In genomic region chr18:11741505-11742145, GRCh38 we compare ENCODE assay signal across 1 cellular context.
TF ChIP-seq lines count a peak whose summit lies in the region.

No MANE protein-coding gene starts in this region.

TF ChIP-seq in WTC11, 78 proteins besides CTCF, POLR2A, EP300 and RAD21 (continued from another document):
- no peak for TF ChIP-seq PREB (CRISPR knock-in tag; IDR thresholded peaks at IDR 0.05; ENCODE audit: borderline replicate concordance)
